Comparison of ENCODE assay signal across 19 cellular contexts in the genomic region with DNA sequence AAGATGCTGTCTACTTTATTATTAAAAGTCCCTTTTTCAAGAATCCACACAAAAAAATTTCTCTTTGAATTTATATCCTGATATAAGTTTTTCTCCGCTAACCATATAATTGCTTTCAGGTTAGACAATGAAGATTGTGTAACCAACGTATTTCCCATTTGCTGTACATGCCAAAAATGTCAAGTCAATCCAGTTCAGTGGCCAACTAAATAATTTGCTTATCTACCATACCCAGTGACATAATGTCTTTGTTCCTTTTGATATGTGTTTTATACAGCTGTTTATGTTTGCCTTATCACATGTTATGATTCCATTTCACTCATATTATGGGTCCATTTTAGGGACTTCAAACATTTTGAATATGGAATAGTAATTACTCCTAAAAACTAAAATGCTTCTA.
"Had no signal": no experiment of that assay in that cellular context is flagged by ENCODE, and none has a peak within 500 bp of the region (broad histone marks: within the 10 kb centered on the region; RNA-seq: fewer than 3 reads in every experiment).

No MANE protein-coding gene starts in this region.

- H3K4me1 ChIP-seq: gastrocnemius medialis, parathyroid adenoma, prostate gland, right lobe of liver, spleen, tibial artery, upper lobe of left lung, vagina had no signal

- H3K27me3 ChIP-seq: gastrocnemius medialis, heart right ventricle, right lobe of liver, spleen, tibial artery, upper lobe of left lung, vagina had no signal

- FAIRE-seq: islet of Langerhans had no signal

- H3K79me2 ChIP-seq: parathyroid adenoma had no signal

- H3K4me3 ChIP-seq: gastrocnemius medialis, heart right ventricle, prostate gland, right lobe of liver, spleen, tibial artery, upper lobe of left lung, vagina had no signal

- ATAC-seq: gastrocnemius medialis; heart right ventricle; left lobe of liver; natural killer cell; right lobe of liver; stimulated activated memory B cell treated with anti-CD40 and anti-IgM and Interleukin-4, amounts not matched to agents 10 μg/mL and 1 μg/mL and 100 μg/mL, for 72 hours had no signal

- H3K9me3 ChIP-seq: gastrocnemius medialis, heart right ventricle, prostate gland, right lobe of liver, spleen, tibial artery, upper lobe of left lung, vagina had no signal

- H3K9ac ChIP-seq: parathyroid adenoma had no signal

- H3K27ac ChIP-seq: gastrocnemius medialis, heart right ventricle, parathyroid adenoma, prostate gland, right lobe of liver, spleen, tibial artery, upper lobe of left lung, vagina had no signal

- DNase-seq: cortex of kidney; gastrocnemius medialis; heart right ventricle; hypothalamus; natural killer cell; retina; right lobe of liver; spleen; stimulated activated CD4-positive, alpha-beta T cell treated with anti-CD3 and anti-CD28 coated beads, Interleukin-15, amount 100 ng/mL, for 24 hours; stimulated activated CD4-positive, alpha-beta T cell treated with anti-CD3 and anti-CD28 coated beads, Interleukin-1b, Interleukin-23, amount 100 ng/mL, for 48 hours; stimulated activated CD4-positive, alpha-beta T cell treated with anti-CD3 and anti-CD28 coated beads, Interleukin-4, amount 100 ng/mL, for 24 hours; tibial artery; upper lobe of left lung had no signal

- H2AFZ ChIP-seq: parathyroid adenoma had no signal

- H3K36me3 ChIP-seq: gastrocnemius medialis, heart right ventricle, prostate gland, right lobe of liver, spleen, tibial artery, upper lobe of left lung, vagina had no signal
